Comparison of ENCODE assay signal across 19 cellular contexts in the genomic region with DNA sequence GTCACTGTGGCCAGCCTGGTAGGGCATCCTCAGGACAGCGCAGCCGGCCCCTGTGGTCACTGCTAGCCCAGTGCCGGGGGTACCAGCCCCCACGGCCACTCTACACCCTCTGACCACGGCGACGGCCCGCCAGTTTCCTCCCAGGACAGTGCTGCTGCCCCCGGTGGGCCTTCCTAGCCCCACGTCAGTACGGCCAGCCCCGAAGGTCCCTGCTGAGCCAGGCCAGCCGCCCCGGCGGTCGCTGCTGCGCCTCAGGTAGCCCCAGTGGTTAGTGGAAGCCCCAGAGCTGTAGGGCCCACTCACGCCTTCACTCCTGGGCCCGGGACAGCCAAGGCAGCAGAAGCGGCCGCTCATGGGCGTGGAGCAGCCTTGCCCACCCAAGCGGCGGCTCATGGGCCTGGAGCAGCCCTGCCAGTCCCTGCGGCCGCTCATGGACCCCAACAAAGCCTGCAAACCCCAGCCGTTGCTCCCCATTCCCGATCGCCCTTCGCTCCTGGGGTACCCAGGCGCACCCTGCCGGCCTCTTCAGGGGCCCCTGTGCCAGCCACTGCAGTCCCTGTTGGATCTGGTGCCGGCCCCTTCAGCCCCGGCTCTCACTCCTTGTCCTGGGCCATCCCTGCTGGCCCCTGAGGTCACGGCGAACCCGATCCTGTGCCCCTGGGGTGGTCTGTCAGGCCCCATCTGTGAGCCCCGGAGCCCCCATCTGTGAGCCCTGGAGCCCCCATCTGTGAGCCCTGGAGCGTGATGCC. TPM values are rescaled to one million over a fixed set of nuclear protein-coding genes. Genes with fewer than 3 reads are reported as not detected.
"Had no signal": no experiment of that assay in that cellular context is flagged by ENCODE, and none has a peak within 500 bp of the region (broad histone marks: within the 10 kb centered on the region; RNA-seq: fewer than 3 reads in every experiment).

No MANE protein-coding gene starts in this region.

- H3K27ac ChIP-seq: adrenal gland, cardiac muscle cell, pancreas, skin epidermis, tibial nerve had no signal

- H3K36me3 ChIP-seq: adrenal gland, cardiac muscle cell, pancreas, tibial nerve had no signal

- H3K27me3 ChIP-seq: adrenal gland, pancreas had no signal

- DNase-seq: activated CD4-positive, alpha-beta memory T cell treated with anti-CD3 and anti-CD28 coated beads for 36 hours; activated CD4-positive, CD25-positive, alpha-beta regulatory T cell treated with anti-CD3 and anti-CD28 coated beads, Interleukin-2, amount 50 U/mL, for 72 hours; activated effector memory CD4-positive, alpha-beta T cell treated with anti-CD3 and anti-CD28 coated beads, Interleukin-2, amount 50 U/mL, for 16 hours; activated T-cell treated with anti-CD3 and anti-CD28 coated beads, Interleukin-2, amount 50 U/mL, for 24 hours; adrenal gland; left cardiac atrium; midbrain; stimulated activated CD4-positive, alpha-beta T cell treated with anti-CD3 and anti-CD28 coated beads, Interleukin-15, amount 100 ng/mL, for 24 hours; stimulated activated CD4-positive, alpha-beta T cell treated with anti-CD3 and anti-CD28 coated beads, Interleukin-4, amount 100 ng/mL, for 4 hours; stimulated activated CD8-positive, alpha-beta memory T cell treated with anti-CD3 and anti-CD28 coated beads, Interleukin-4, amount 100 ng/mL, for 48 hours; stimulated activated naive CD4-positive, alpha-beta T cell treated with Interleukin-2 at 50 U/mL for 16 hours; substantia nigra had no signal

- H3K4me1 ChIP-seq: adrenal gland, pancreas had no signal

- ATAC-seq: pancreas had no signal

- H3K9me3 ChIP-seq: adrenal gland, pancreas had no signal

- H3K4me3 ChIP-seq: adrenal gland, cardiac muscle cell, pancreas, skin epidermis, tibial nerve had no signal

RNA-seq across cellular contexts. Expression of a gene that starts 9.5 kb away (rescaled TPM):
- total RNA-seq: activated CD4-positive, alpha-beta memory T cell treated with anti-CD3 and anti-CD28 coated beads for 36 hours; cardiac muscle cell; lung microvascular endothelial cell; myocyte; renal cortical epithelial cell had no signal
- polyA plus RNA-seq: cardiac muscle cell had no signal
